1 cellular context compared by ENCODE assay signal in the genomic region with DNA sequence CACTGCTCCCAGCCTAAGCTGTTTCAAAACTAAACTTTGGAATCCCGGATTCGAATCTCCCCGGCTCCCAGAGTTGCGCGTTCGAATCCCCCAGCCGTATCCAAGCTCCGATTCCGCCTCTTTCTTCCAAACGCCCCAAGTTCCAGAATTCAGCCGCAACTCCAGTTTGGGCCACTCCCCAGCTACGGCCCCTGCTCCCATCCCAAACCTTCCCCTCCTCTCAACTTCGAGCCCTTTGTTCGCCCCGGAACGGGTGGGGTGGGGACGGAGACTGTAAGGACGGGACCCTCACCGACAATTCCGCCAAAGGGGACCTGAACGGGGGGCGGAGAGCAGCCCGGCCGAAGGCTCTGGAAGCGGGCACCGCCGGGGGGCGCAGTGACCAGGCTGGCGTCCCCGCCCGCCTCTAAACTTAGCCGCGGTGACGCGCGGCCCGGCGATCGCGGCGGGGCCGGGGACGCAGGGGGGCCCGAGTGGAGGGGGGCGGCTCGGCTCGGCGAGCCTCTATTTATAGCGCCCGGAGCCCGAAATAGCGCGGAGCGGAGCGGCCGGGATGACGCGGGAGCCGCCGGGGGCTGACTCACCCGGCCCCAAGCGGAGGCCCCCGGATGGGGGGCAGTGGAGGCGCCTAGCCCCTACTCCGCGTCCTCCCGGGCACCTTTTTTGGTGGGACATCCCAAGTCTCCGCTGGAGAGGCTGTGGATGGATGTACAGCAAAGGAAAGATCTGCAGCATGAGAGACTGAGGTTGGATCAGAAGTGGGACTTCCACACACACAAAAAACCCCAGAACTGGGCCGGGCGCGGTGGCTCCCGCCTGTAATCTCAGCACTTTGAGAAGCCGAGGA.
TF ChIP-seq lines count a peak whose summit lies in the region.

No MANE protein-coding gene starts in this region.

TF ChIP-seq in HepG2, 621 proteins besides CTCF, POLR2A, EP300 and RAD21 (continued from another document):
- TF ChIP-seq, protein P1, sequence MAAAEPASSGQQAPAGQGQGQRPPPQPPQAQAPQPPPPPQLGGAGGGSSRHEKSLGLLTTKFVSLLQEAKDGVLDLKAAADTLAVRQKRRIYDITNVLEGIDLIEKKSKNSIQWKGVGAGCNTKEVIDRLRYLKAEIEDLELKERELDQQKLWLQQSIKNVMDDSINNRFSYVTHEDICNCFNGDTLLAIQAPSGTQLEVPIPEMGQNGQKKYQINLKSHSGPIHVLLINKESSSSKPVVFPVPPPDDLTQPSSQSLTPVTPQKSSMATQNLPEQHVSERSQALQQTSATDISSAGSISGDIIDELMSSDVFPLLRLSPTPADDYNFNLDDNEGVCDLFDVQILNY (CRISPR knock-in tag; conservative IDR thresholded peaks at IDR 0.05) = no peak
- TF ChIP-seq ZNF660 (CRISPR knock-in tag; IDR thresholded peaks at IDR 0.05; ENCODE audit: borderline replicate concordance, low read depth) (no peak), ZKSCAN1 (IDR thresholded peaks at IDR 0.05; ENCODE audit: low read length) (no peak), ZBTB7B (CRISPR knock-in tag; IDR thresholded peaks at IDR 0.05) (peak; percentile 42; the same call in 1 of the 2 replicates), SATB2 (CRISPR knock-in tag; IDR thresholded peaks at IDR 0.05) (no peak), MAZ (IDR thresholded peaks at IDR 0.05; ENCODE audit: borderline replicate concordance, low read depth, low read length) (no peak), MAZ (CRISPR knock-in tag; IDR thresholded peaks at IDR 0.05; ENCODE audit: low read depth) (0 out of 2 replicates have a peak, but pooled peaks have one; percentile 28), REPIN1 (CRISPR knock-in tag; IDR thresholded peaks at IDR 0.05; ENCODE audit: borderline replicate concordance, low read depth) (no peak), HOXA3 (CRISPR knock-in tag; IDR thresholded peaks at IDR 0.05) (no peak), ATF7-NPFF (CRISPR knock-in tag; IDR thresholded peaks at IDR 0.05; ENCODE audit: low read depth) (no peak), KLF13 (CRISPR knock-in tag; IDR thresholded peaks at IDR 0.05) (no peak), SPEN (CRISPR knock-in tag; IDR thresholded peaks at IDR 0.05; ENCODE audit: low read depth) (no peak), HDAC1 (CRISPR knock-in tag; IDR thresholded peaks at IDR 0.05) (no peak), ZNF292 (CRISPR knock-in tag; IDR thresholded peaks at IDR 0.05; ENCODE audit: borderline replicate concordance, low read depth) (no peak), ZNF451 (CRISPR knock-in tag; IDR thresholded peaks at IDR 0.05) (no peak), ZNF460 (CRISPR knock-in tag; IDR thresholded peaks at IDR 0.05; ENCODE audit: borderline replicate concordance) (no peak), KLF6 (CRISPR knock-in tag; IDR thresholded peaks at IDR 0.05) (no peak)
- TF ChIP-seq, protein P2, sequence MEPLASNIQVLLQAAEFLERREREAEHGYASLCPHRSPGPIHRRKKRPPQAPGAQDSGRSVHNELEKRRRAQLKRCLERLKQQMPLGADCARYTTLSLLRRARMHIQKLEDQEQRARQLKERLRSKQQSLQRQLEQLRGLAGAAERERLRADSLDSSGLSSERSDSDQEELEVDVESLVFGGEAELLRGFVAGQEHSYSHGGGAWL (CRISPR knock-in tag; IDR thresholded peaks at IDR 0.05) = peak; percentile 38; the same call in 1 of the 2 replicates
- TF ChIP-seq, protein P3, sequence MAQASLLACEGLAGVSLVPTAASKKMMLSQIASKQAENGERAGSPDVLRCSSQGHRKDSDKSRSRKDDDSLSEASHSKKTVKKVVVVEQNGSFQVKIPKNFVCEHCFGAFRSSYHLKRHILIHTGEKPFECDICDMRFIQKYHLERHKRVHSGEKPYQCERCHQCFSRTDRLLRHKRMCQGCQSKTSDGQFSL (CRISPR knock-in tag; IDR thresholded peaks at IDR 0.05) = no peak
- TF ChIP-seq, protein P4, sequence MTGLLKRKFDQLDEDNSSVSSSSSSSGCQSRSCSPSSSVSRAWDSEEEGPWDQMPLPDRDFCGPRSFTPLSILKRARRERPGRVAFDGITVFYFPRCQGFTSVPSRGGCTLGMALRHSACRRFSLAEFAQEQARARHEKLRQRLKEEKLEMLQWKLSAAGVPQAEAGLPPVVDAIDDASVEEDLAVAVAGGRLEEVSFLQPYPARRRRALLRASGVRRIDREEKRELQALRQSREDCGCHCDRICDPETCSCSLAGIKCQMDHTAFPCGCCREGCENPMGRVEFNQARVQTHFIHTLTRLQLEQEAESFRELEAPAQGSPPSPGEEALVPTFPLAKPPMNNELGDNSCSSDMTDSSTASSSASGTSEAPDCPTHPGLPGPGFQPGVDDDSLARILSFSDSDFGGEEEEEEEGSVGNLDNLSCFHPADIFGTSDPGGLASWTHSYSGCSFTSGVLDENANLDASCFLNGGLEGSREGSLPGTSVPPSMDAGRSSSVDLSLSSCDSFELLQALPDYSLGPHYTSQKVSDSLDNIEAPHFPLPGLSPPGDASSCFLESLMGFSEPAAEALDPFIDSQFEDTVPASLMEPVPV (CRISPR knock-in tag; IDR thresholded peaks at IDR 0.05) = 0 out of 2 replicates have a peak, but pooled peaks have one; percentile 38
- TF ChIP-seq, protein P5, sequence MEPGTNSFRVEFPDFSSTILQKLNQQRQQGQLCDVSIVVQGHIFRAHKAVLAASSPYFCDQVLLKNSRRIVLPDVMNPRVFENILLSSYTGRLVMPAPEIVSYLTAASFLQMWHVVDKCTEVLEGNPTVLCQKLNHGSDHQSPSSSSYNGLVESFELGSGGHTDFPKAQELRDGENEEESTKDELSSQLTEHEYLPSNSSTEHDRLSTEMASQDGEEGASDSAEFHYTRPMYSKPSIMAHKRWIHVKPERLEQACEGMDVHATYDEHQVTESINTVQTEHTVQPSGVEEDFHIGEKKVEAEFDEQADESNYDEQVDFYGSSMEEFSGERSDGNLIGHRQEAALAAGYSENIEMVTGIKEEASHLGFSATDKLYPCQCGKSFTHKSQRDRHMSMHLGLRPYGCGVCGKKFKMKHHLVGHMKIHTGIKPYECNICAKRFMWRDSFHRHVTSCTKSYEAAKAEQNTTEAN (CRISPR knock-in tag; conservative IDR thresholded peaks at IDR 0.05) = no peak
- TF ChIP-seq, protein P6, sequence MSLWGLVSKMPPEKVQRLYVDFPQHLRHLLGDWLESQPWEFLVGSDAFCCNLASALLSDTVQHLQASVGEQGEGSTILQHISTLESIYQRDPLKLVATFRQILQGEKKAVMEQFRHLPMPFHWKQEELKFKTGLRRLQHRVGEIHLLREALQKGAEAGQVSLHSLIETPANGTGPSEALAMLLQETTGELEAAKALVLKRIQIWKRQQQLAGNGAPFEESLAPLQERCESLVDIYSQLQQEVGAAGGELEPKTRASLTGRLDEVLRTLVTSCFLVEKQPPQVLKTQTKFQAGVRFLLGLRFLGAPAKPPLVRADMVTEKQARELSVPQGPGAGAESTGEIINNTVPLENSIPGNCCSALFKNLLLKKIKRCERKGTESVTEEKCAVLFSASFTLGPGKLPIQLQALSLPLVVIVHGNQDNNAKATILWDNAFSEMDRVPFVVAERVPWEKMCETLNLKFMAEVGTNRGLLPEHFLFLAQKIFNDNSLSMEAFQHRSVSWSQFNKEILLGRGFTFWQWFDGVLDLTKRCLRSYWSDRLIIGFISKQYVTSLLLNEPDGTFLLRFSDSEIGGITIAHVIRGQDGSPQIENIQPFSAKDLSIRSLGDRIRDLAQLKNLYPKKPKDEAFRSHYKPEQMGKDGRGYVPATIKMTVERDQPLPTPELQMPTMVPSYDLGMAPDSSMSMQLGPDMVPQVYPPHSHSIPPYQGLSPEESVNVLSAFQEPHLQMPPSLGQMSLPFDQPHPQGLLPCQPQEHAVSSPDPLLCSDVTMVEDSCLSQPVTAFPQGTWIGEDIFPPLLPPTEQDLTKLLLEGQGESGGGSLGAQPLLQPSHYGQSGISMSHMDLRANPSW (CRISPR knock-in tag; IDR thresholded peaks at IDR 0.05; ENCODE audit: borderline replicate concordance) = no peak
- TF ChIP-seq, protein P7, sequence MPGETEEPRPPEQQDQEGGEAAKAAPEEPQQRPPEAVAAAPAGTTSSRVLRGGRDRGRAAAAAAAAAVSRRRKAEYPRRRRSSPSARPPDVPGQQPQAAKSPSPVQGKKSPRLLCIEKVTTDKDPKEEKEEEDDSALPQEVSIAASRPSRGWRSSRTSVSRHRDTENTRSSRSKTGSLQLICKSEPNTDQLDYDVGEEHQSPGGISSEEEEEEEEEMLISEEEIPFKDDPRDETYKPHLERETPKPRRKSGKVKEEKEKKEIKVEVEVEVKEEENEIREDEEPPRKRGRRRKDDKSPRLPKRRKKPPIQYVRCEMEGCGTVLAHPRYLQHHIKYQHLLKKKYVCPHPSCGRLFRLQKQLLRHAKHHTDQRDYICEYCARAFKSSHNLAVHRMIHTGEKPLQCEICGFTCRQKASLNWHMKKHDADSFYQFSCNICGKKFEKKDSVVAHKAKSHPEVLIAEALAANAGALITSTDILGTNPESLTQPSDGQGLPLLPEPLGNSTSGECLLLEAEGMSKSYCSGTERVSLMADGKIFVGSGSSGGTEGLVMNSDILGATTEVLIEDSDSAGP (CRISPR knock-in tag; IDR thresholded peaks at IDR 0.05; ENCODE audit: borderline replicate concordance) = peak; percentile 65; the same call in 1 of the 2 replicates
- TF ChIP-seq, protein P8, sequence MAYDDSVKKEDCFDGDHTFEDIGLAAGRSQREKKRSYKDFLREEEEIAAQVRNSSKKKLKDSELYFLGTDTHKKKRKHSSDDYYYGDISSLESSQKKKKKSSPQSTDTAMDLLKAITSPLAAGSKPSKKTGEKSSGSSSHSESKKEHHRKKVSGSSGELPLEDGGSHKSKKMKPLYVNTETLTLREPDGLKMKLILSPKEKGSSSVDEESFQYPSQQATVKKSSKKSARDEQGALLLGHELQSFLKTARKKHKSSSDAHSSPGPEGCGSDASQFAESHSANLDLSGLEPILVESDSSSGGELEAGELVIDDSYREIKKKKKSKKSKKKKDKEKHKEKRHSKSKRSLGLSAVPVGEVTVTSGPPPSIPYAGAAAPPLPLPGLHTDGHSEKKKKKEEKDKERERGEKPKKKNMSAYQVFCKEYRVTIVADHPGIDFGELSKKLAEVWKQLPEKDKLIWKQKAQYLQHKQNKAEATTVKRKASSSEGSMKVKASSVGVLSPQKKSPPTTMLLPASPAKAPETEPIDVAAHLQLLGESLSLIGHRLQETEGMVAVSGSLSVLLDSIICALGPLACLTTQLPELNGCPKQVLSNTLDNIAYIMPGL (CRISPR knock-in tag; IDR thresholded peaks at IDR 0.05; ENCODE audit: borderline replicate concordance in 1 of 2, low read depth in 1 of 2) = peak; percentile 37 to 83; a peak in 2 of 4 replicates
- TF ChIP-seq, protein P9, sequence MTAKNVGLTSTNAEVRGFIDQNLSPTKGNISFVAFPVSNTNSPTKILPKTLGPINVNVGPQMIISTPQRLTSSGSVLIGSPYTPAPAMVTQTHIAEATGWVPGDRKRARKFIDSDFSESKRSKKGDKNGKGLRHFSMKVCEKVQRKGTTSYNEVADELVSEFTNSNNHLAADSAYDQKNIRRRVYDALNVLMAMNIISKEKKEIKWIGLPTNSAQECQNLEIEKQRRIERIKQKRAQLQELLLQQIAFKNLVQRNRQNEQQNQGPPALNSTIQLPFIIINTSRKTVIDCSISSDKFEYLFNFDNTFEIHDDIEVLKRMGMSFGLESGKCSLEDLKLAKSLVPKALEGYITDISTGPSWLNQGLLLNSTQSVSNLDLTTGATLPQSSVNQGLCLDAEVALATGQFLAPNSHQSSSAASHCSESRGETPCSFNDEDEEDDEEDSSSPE (CRISPR knock-in tag; IDR thresholded peaks at IDR 0.05) = 0 out of 2 replicates have a peak, but pooled peaks have one; percentile 29
